ENCODE assay signal across 22 cellular contexts in genomic region chr14:51246032-51246431, GRCh38. TPM values are rescaled to one million over a fixed set of nuclear protein-coding genes. Genes with fewer than 3 reads are reported as not detected.
DNase-seq lines count a peak whose midpoint lies in the region; ATAC-seq, FAIRE-seq and TF ChIP-seq lines count a peak whose summit lies in the region.
"Had no signal": no experiment of that assay in that cellular context is flagged by ENCODE, and none has a peak within 500 bp of the region (broad histone marks: within the 10 kb centered on the region; RNA-seq: fewer than 3 reads in every experiment).

No MANE protein-coding gene starts in this region.

- TF ChIP-seq EP300 in HepG2 (IDR thresholded peaks at IDR 0.05; ENCODE audit: low read depth in 2 of 2, low read length in 2 of 2) (no peak), HepG2 (CRISPR knock-in tag; IDR thresholded peaks at IDR 0.05; ENCODE audit: borderline replicate concordance) (no peak)

- H4K20me1 ChIP-seq in HepG2 (ENCODE audit: insufficient read depth, low read length) = no peaks in the 10 kb centered on the region; the same call in 1 of the 2 replicates

- no peaks in the 10 kb centered on the region for H3K9me3 Mint-ChIP-seq in activated CD4-positive, alpha-beta memory T cell treated with anti-CD3 and anti-CD28 coated beads, Interleukin-2, amount 10 ng/mL, durations not matched to agents 7 days and 5 days
- no peaks in the 10 kb centered on the region for H3K9me3 Mint-ChIP-seq in activated CD4-positive, alpha-beta memory T cell treated with anti-CD3 and anti-CD28 coated beads for 36 hours
- H3K9me3 Mint-ChIP-seq in effector memory CD8-positive, alpha-beta T cell = no peaks in the 10 kb centered on the region
- no peaks in the 10 kb centered on the region for H3K9me3 Mint-ChIP-seq in progenitor cell of endocrine pancreas (ENCODE audit: low read depth)
- H3K9me3 Mint-ChIP-seq: mesothelial cell of epicardium had no signal

- peaks cover 72% of the 10 kb centered on the region for H3K36me3 ChIP-seq in HUES64 (ENCODE audit: insufficient read depth, low read length)
- peaks cover 18 to 57% of the 10 kb centered on the region in 2 experiments for H3K36me3 ChIP-seq in HepG2 (replicated peaks in 1 of 2; ENCODE audit: control insufficient read depth in 1 of 2, insufficient read depth in 2 of 2, low read length in 2 of 2)
- H3K36me3 ChIP-seq: colonic mucosa had no signal

- H3K27me3 ChIP-seq in HUES64 (ENCODE audit: insufficient read depth, low read length) = no peaks in the 10 kb centered on the region
- no peaks in the 10 kb centered on the region for H3K27me3 ChIP-seq in HepG2 (ENCODE audit: control insufficient read depth in 1 of 2, insufficient read depth in 2 of 2, low read length in 2 of 2)
- H3K27me3 ChIP-seq: brain microvascular endothelial cell, colonic mucosa, neutrophil had no signal

- H3K4me1 Mint-ChIP-seq in activated CD4-positive, alpha-beta memory T cell treated with anti-CD3 and anti-CD28 coated beads, Interleukin-2, amount 10 ng/mL, durations not matched to agents 7 days and 5 days = peaks cover 25% of the 10 kb centered on the region
- peaks cover 45% of the 10 kb centered on the region for H3K4me1 Mint-ChIP-seq in activated CD4-positive, alpha-beta memory T cell treated with anti-CD3 and anti-CD28 coated beads for 36 hours (ENCODE audit: low read depth)
- peaks cover 23 to 24% of the 10 kb centered on the region in 2 donors for H3K4me1 Mint-ChIP-seq in effector memory CD8-positive, alpha-beta T cell (ENCODE audit: low read depth in 2 of 2)
- peaks cover 6% of the 10 kb centered on the region for H3K4me1 Mint-ChIP-seq in progenitor cell of endocrine pancreas (ENCODE audit: low read depth)

- TF ChIP-seq RAD21 in HepG2 (CRISPR knock-in tag; IDR thresholded peaks at IDR 0.05) = no peak

- TF ChIP-seq CTCF in progenitor cell of endocrine pancreas (IDR thresholded peaks at IDR 0.05; ENCODE audit: unreplicated experiment) = no peak
- no peak for TF ChIP-seq CTCF in HepG2 (CRISPR knock-in tag; IDR thresholded peaks at IDR 0.05)

- H2AFZ ChIP-seq in HepG2 (ENCODE audit: low read length) = no peak overlapping the region

- BruUV-seq in HepG2 (replicated peaks; lab: Mats Ljungman, UMichigan) = no TSS peak

- POLR2A ChIA-PET in activated CD4-positive, alpha-beta memory T cell treated with anti-CD3 and anti-CD28 coated beads, Interleukin-2, amount 10 ng/mL, durations not matched to agents 7 days and 5 days (lab: Charles Lee) = interaction anchor here (0.8 to 1.0 kb wide), 2 partner anchors 9 to 152 kb away, joined by 3 read pairs; no protein-coding TSS in a partner anchor
- POLR2A ChIA-PET in activated CD4-positive, alpha-beta memory T cell treated with anti-CD3 and anti-CD28 coated beads for 36 hours (lab: Charles Lee) = no interaction called here
- POLR2A ChIA-PET in HepG2 (lab: Yijun Ruan, JAX) = no interaction called here

- H3K4me1 ChIP-seq in HUES64 (ENCODE audit: insufficient read depth, low read length) (peaks cover 49% of the 10 kb centered on the region), HepG2 (ENCODE audit: insufficient read depth, low read length) (peaks cover 23% of the 10 kb centered on the region)
- H3K4me1 ChIP-seq: colonic mucosa had no signal

- H3K27me3 Mint-ChIP-seq in activated CD4-positive, alpha-beta memory T cell treated with anti-CD3 and anti-CD28 coated beads, Interleukin-2, amount 10 ng/mL, durations not matched to agents 7 days and 5 days = no peaks in the 10 kb centered on the region
- H3K27me3 Mint-ChIP-seq in activated CD4-positive, alpha-beta memory T cell treated with anti-CD3 and anti-CD28 coated beads for 36 hours = no peaks in the 10 kb centered on the region
- H3K27me3 Mint-ChIP-seq in effector memory CD8-positive, alpha-beta T cell = no peaks in the 10 kb centered on the region
- no peaks in the 10 kb centered on the region for H3K27me3 Mint-ChIP-seq in progenitor cell of endocrine pancreas

- FAIRE-seq in HepG2 (lab: Jason Lieb, UNC) (no peak), frontal cortex (lab: Jason Lieb, UNC) (no peak)
- FAIRE-seq: A549, GM18507 had no signal

- peak overlapping the region; percentile 34; the same call in 1 of the 2 replicates for H3K27ac ChIP-seq in HUES64 (ENCODE audit: low read depth, low read length)
- H3K27ac ChIP-seq in HepG2 (ENCODE audit: extremely low read length, insufficient read depth, low read length) = no peak overlapping the region
- H3K27ac ChIP-seq: A549, brain microvascular endothelial cell, colonic mucosa, neutrophil, SK-N-MC had no signal

- peaks cover 58% of the 10 kb centered on the region for H3K36me3 Mint-ChIP-seq in activated CD4-positive, alpha-beta memory T cell treated with anti-CD3 and anti-CD28 coated beads, Interleukin-2, amount 10 ng/mL, durations not matched to agents 7 days and 5 days (ENCODE audit: low read depth)
- H3K36me3 Mint-ChIP-seq in activated CD4-positive, alpha-beta memory T cell treated with anti-CD3 and anti-CD28 coated beads for 36 hours = peaks cover 47% of the 10 kb centered on the region
- H3K36me3 Mint-ChIP-seq in effector memory CD8-positive, alpha-beta T cell (ENCODE audit: insufficient read depth) = peaks cover 32% of the 10 kb centered on the region
- H3K36me3 Mint-ChIP-seq in progenitor cell of endocrine pancreas (ENCODE audit: insufficient read depth) = peaks cover 22% of the 10 kb centered on the region

- H3K9ac ChIP-seq in HUES64 (ENCODE audit: low read depth, low read length) (no peak overlapping the region), HepG2 (ENCODE audit: insufficient read depth, low read depth, low read length) (no peak overlapping the region)

- in situ Hi-C loops in HepG2 (cut with HindIII; ENCODE audit: extremely low pct_ligation_motif_present, low pct_unique_long_range_greater_than_20kb) = no loop called here

- no peak overlapping the region for H3K4me3 ChIP-seq in HUES64 (ENCODE audit: low read length)
- no peak overlapping the region for H3K4me3 ChIP-seq in HepG2 (replicated peaks in 1 of 3; ENCODE audit: insufficient read depth in 1 of 3, low read depth in 2 of 3, low read length in 3 of 3)
- H3K4me3 ChIP-seq: A549, colonic mucosa, SK-N-MC, smooth muscle cell had no signal

- no peak for ATAC-seq in effector memory CD8-positive, alpha-beta T cell (replicated peaks)
- ATAC-seq in HepG2 (no peak), GM19023 (IDR thresholded peaks at IDR 0.05; ENCODE audit: unreplicated experiment) (no peak)
- ATAC-seq: A549, left lobe of liver had no signal

- no peak for TF ChIP-seq POLR2A in HepG2 (IDR thresholded peaks at IDR 0.05; ENCODE audit: insufficient read depth in 1 of 2, low read depth in 2 of 2, low read length in 2 of 2)

- DNase-seq in activated CD4-positive, alpha-beta memory T cell treated with anti-CD3 and anti-CD28 coated beads, Interleukin-2, amount 10 ng/mL, durations not matched to agents 7 days and 5 days = no peak
- no peak for DNase-seq in activated CD4-positive, alpha-beta memory T cell treated with anti-CD3 and anti-CD28 coated beads for 36 hours
- DNase-seq in effector memory CD8-positive, alpha-beta T cell = no peak
- DNase-seq in progenitor cell of endocrine pancreas (ENCODE audit: low spot score, unreplicated experiment) = no peak
- DNase-seq in HepG2 (ENCODE audit: low spot score) = no peak
- no peak for DNase-seq in frontal cortex (ENCODE audit: low spot score in 2 of 2)
- DNase-seq: activated CD4-positive, alpha-beta T cell treated with anti-CD3 and anti-CD28 coated beads for 4 hours; activated T-cell treated with anti-CD3 and anti-CD28 coated beads for 4 hours; brain microvascular endothelial cell; colonic mucosa; IMR-90; NCI-H524 treated with DMSO at 0.1 percent for 48 hours; stimulated activated CD4-positive, alpha-beta T cell treated with anti-CD3 and anti-CD28 coated beads, Interleukin-4, amount 100 ng/mL, for 1 hour had no signal

- H3K9me3 ChIP-seq in HUES64 (ENCODE audit: insufficient read depth, low read depth, low read length) (no peaks in the 10 kb centered on the region), HepG2 (ENCODE audit: low read length) (no peaks in the 10 kb centered on the region)
- H3K9me3 ChIP-seq: A549, colonic mucosa, neutrophil had no signal

- peak overlapping the region; percentile 5 for H3K27ac Mint-ChIP-seq in activated CD4-positive, alpha-beta memory T cell treated with anti-CD3 and anti-CD28 coated beads, Interleukin-2, amount 10 ng/mL, durations not matched to agents 7 days and 5 days
- no peak overlapping the region for H3K27ac Mint-ChIP-seq in activated CD4-positive, alpha-beta memory T cell treated with anti-CD3 and anti-CD28 coated beads for 36 hours
- peak overlapping the region; percentile 30 to 52 for H3K27ac Mint-ChIP-seq in effector memory CD8-positive, alpha-beta T cell
- H3K27ac Mint-ChIP-seq in progenitor cell of endocrine pancreas = peak overlapping the region; percentile 7

- H3K4me2 ChIP-seq in HepG2 (ENCODE audit: low read depth, low read length) = no peak overlapping the region
- H3K4me2 ChIP-seq: A549, smooth muscle cell had no signal

- H3K79me2 ChIP-seq in HepG2 (ENCODE audit: insufficient read depth, low read length) = peaks cover 43% of the 10 kb centered on the region

- CTCF ChIA-PET in activated CD4-positive, alpha-beta memory T cell treated with anti-CD3 and anti-CD28 coated beads, Interleukin-2, amount 10 ng/mL, durations not matched to agents 7 days and 5 days (lab: Charles Lee) = no interaction called here
- CTCF ChIA-PET in activated CD4-positive, alpha-beta memory T cell treated with anti-CD3 and anti-CD28 coated beads for 36 hours (lab: Charles Lee) = interaction anchor here (0.7 kb wide), 1 partner anchor 406 kb away, joined by 3 read pairs; no protein-coding TSS in a partner anchor
- CTCF ChIA-PET in HepG2 (lab: Yijun Ruan, JAX; ENCODE audit: low intra/inter-chr PET ratio, low total read pairs) = no interaction called here

- 82% methylated on average over 3 of the region's 4 CpGs for WGBS in HUES64
- WGBS in HepG2 (ENCODE audit: low lambda C conversion rate) = 92% methylated on average over 4 of the region's 4 CpGs

- no peak overlapping the region for H3K4me3 Mint-ChIP-seq in activated CD4-positive, alpha-beta memory T cell treated with anti-CD3 and anti-CD28 coated beads, Interleukin-2, amount 10 ng/mL, durations not matched to agents 7 days and 5 days
- H3K4me3 Mint-ChIP-seq in activated CD4-positive, alpha-beta memory T cell treated with anti-CD3 and anti-CD28 coated beads for 36 hours = no peak overlapping the region
- no peak overlapping the region for H3K4me3 Mint-ChIP-seq in effector memory CD8-positive, alpha-beta T cell
- no peak overlapping the region for H3K4me3 Mint-ChIP-seq in progenitor cell of endocrine pancreas (ENCODE audit: low read depth)
- H3K4me3 Mint-ChIP-seq: mesothelial cell of epicardium had no signal

- intact Hi-C loops in activated CD4-positive, alpha-beta memory T cell treated with anti-CD3 and anti-CD28 coated beads for 36 hours (cut with micrococcal nuclease) = loop anchor here (10.0 kb wide), 1 partner anchor 291 kb away; no protein-coding TSS in a partner anchor
- intact Hi-C loops in HepG2 (cut with micrococcal nuclease; ENCODE audit: unreplicated experiment) = no loop called here

RNA-seq across cellular contexts. Expression of gene TMX1, which starts 6.0 kb away (rescaled TPM):
- 10 to 100 TPM; 58.8 to 63.7 TPM for total RNA-seq in activated CD4-positive, alpha-beta memory T cell treated with anti-CD3 and anti-CD28 coated beads, Interleukin-2, amount 10 ng/mL, durations not matched to agents 7 days and 5 days
- 10 to 100 TPM; 57.1 to 58.1 TPM for total RNA-seq in activated CD4-positive, alpha-beta memory T cell treated with anti-CD3 and anti-CD28 coated beads for 36 hours
- 64.4 TPM for polyA plus RNA-seq in HUES64 (2013, experiment 1 of 2)
- 65.3 TPM for polyA plus RNA-seq in HUES64 (2013, experiment 2 of 2)
- total RNA-seq in progenitor cell of endocrine pancreas = 30.9 and 31.3 TPM in 2 replicates
- 32.5 and 56.8 TPM in 2 replicates for total RNA-seq in HepG2 (2016; rRNA removed; fragmentation: Illumina TruSeq; extraction: Trizol)
- 5.9 and 6.6 TPM in 2 replicates for total RNA-seq in HepG2 (2016; cell fraction: cytosol; rRNA removed; fragmentation: Illumina TruSeq; extraction: Trizol; ENCODE audit: low read depth)
- 32.1 and 53.5 TPM in 2 replicates for total RNA-seq in HepG2 (2016; cell fraction: insoluble cytoplasmic fraction; rRNA removed; fragmentation: Illumina TruSeq; extraction: Trizol)
- 10.2 and 12.2 TPM in 2 replicates for total RNA-seq in HepG2 (2016; cell fraction: membrane; rRNA removed; fragmentation: Illumina TruSeq; extraction: Trizol)
- total RNA-seq in HepG2 (2016; cell fraction: nucleus; rRNA removed; fragmentation: Illumina TruSeq; extraction: Trizol) = 51.5 and 56.3 TPM in 2 replicates
- 19.2 and 23.0 TPM in 2 replicates for polyA plus RNA-seq in HepG2 (2011; rRNA removed)
- 13.3 and 19.4 TPM in 2 replicates for polyA plus RNA-seq in HepG2 (2011; cell fraction: cytosol; rRNA removed)
- 5.7 and 8.3 TPM in 2 replicates for polyA plus RNA-seq in HepG2 (2011; cell fraction: nucleus; rRNA removed)
- 32.5 and 34.9 TPM in 2 replicates for polyA plus RNA-seq in HepG2 (2012)
- 1.8 and 2.1 TPM in 2 replicates for polyA plus RNA-seq in HepG2 (2016; cell fraction: cytosol; fragmentation: Illumina TruSeq; extraction: Trizol; ENCODE audit: low read depth)
- 26.9 and 32.0 TPM in 2 replicates for polyA plus RNA-seq in HepG2 (2016; cell fraction: insoluble cytoplasmic fraction; fragmentation: Illumina TruSeq; extraction: Trizol; ENCODE audit: low read depth)
- polyA plus RNA-seq in HepG2 (2016; cell fraction: membrane; fragmentation: Illumina TruSeq; extraction: Trizol; ENCODE audit: low read depth) = 5.0 and 5.1 TPM in 2 replicates
- 56.6 and 62.3 TPM in 2 replicates for polyA plus RNA-seq in HepG2 (2016; cell fraction: nucleus; fragmentation: Illumina TruSeq; extraction: Trizol; ENCODE audit: insufficient read depth, low read depth)
- 24.2 and 31.8 TPM in 2 replicates for polyA minus RNA-seq in HepG2 (2011; rRNA and poly(A)+ RNA removed; ENCODE audit: low replicate concordance)
- 24.0 and 24.4 TPM in 2 replicates for polyA minus RNA-seq in HepG2 (2011; cell fraction: cytosol; rRNA and poly(A)+ RNA removed)
- 41.6 and 41.8 TPM in 2 replicates for polyA minus RNA-seq in HepG2 (2011; cell fraction: nucleus; rRNA and poly(A)+ RNA removed)
- total RNA-seq in frontal cortex = 22.0 TPM
